2 cellular contexts compared by ENCODE assay signal in the genomic region with DNA sequence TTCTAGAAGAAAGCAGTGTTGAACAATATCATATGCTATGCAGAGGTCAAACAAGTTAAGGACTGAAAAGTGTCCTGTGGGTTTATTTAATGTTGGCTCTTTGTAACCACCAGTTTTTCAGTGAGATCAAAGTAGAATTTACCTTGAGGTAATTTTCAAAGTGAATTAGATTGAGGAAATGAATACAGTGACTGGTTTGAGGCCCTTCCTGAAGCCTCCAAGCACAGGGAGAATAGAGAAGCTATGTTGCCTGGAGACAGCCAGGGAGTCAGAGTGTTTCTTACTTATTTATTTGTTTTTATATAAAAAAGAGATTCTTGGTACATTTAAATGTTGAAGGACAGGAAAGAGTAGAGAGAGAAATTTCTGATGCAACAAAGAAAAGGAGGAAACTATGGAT.
TF ChIP-seq lines count a peak whose summit lies in the region.

No MANE protein-coding gene starts in this region.

TF ChIP-seq in GM23338, 12 proteins besides CTCF, POLR2A, EP300 and RAD21 (continued from another document):
- TF ChIP-seq, protein P1, sequence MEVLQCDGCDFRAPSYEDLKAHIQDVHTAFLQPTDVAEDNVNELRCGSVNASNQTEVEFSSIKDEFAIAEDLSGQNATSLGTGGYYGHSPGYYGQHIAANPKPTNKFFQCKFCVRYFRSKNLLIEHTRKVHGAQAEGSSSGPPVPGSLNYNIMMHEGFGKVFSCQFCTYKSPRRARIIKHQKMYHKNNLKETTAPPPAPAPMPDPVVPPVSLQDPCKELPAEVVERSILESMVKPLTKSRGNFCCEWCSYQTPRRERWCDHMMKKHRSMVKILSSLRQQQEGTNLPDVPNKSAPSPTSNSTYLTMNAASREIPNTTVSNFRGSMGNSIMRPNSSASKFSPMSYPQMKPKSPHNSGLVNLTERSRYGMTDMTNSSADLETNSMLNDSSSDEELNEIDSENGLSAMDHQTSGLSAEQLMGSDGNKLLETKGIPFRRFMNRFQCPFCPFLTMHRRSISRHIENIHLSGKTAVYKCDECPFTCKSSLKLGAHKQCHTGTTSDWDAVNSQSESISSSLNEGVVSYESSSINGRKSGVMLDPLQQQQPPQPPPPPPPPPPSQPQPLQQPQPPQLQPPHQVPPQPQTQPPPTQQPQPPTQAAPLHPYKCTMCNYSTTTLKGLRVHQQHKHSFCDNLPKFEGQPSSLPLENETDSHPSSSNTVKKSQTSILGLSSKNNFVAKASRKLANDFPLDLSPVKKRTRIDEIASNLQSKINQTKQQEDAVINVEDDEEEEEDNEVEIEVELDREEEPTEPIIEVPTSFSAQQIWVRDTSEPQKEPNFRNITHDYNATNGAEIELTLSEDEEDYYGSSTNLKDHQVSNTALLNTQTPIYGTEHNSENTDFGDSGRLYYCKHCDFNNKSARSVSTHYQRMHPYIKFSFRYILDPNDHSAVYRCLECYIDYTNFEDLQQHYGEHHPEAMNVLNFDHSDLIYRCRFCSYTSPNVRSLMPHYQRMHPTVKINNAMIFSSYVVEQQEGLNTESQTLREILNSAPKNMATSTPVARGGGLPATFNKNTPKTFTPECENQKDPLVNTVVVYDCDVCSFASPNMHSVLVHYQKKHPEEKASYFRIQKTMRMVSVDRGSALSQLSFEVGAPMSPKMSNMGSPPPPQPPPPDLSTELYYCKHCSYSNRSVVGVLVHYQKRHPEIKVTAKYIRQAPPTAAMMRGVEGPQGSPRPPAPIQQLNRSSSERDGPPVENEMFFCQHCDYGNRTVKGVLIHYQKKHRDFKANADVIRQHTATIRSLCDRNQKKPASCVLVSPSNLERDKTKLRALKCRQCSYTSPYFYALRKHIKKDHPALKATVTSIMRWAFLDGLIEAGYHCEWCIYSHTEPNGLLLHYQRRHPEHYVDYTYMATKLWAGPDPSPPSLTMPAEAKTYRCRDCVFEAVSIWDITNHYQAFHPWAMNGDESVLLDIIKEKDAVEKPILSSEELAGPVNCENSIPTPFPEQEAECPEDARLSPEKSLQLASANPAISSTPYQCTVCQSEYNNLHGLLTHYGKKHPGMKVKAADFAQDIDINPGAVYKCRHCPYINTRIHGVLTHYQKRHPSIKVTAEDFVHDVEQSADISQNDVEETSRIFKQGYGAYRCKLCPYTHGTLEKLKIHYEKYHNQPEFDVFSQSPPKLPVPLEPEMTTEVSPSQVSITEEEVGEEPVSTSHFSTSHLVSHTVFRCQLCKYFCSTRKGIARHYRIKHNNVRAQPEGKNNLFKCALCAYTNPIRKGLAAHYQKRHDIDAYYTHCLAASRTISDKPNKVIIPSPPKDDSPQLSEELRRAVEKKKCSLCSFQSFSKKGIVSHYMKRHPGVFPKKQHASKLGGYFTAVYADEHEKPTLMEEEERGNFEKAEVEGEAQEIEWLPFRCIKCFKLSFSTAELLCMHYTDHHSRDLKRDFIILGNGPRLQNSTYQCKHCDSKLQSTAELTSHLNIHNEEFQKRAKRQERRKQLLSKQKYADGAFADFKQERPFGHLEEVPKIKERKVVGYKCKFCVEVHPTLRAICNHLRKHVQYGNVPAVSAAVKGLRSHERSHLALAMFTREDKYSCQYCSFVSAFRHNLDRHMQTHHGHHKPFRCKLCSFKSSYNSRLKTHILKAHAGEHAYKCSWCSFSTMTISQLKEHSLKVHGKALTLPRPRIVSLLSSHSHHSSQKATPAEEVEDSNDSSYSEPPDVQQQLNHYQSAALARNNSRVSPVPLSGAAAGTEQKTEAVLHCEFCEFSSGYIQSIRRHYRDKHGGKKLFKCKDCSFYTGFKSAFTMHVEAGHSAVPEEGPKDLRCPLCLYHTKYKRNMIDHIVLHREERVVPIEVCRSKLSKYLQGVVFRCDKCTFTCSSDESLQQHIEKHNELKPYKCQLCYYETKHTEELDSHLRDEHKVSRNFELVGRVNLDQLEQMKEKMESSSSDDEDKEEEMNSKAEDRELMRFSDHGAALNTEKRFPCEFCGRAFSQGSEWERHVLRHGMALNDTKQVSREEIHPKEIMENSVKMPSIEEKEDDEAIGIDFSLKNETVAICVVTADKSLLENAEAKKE (CRISPR knock-in tag; IDR thresholded peaks at IDR 0.05), result no peak
- TF ChIP-seq, protein P2, sequence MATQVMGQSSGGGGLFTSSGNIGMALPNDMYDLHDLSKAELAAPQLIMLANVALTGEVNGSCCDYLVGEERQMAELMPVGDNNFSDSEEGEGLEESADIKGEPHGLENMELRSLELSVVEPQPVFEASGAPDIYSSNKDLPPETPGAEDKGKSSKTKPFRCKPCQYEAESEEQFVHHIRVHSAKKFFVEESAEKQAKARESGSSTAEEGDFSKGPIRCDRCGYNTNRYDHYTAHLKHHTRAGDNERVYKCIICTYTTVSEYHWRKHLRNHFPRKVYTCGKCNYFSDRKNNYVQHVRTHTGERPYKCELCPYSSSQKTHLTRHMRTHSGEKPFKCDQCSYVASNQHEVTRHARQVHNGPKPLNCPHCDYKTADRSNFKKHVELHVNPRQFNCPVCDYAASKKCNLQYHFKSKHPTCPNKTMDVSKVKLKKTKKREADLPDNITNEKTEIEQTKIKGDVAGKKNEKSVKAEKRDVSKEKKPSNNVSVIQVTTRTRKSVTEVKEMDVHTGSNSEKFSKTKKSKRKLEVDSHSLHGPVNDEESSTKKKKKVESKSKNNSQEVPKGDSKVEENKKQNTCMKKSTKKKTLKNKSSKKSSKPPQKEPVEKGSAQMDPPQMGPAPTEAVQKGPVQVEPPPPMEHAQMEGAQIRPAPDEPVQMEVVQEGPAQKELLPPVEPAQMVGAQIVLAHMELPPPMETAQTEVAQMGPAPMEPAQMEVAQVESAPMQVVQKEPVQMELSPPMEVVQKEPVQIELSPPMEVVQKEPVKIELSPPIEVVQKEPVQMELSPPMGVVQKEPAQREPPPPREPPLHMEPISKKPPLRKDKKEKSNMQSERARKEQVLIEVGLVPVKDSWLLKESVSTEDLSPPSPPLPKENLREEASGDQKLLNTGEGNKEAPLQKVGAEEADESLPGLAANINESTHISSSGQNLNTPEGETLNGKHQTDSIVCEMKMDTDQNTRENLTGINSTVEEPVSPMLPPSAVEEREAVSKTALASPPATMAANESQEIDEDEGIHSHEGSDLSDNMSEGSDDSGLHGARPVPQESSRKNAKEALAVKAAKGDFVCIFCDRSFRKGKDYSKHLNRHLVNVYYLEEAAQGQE (IDR thresholded peaks at IDR 0.05; ENCODE audit: unreplicated experiment), result no peak
- TF ChIP-seq NANOG (IDR thresholded peaks at IDR 0.05; ENCODE audit: borderline replicate concordance) (no peak), STAT1 (IDR thresholded peaks at IDR 0.05; ENCODE audit: unreplicated experiment) (no peak), ZNF114 (CRISPR knock-in tag; IDR thresholded peaks at IDR 0.05) (no peak), POLR2AphosphoS5 (IDR thresholded peaks at IDR 0.05; ENCODE audit: low read depth) (no peak), JUNB (IDR thresholded peaks at IDR 0.05; ENCODE audit: unreplicated experiment) (no peak), ZNF331 (CRISPR knock-in tag; IDR thresholded peaks at IDR 0.05; ENCODE audit: low read depth) (no peak), EZH2 (IDR thresholded peaks at IDR 0.05; ENCODE audit: low read depth, unreplicated experiment) (no peak)
- TF ChIP-seq, protein P3, sequence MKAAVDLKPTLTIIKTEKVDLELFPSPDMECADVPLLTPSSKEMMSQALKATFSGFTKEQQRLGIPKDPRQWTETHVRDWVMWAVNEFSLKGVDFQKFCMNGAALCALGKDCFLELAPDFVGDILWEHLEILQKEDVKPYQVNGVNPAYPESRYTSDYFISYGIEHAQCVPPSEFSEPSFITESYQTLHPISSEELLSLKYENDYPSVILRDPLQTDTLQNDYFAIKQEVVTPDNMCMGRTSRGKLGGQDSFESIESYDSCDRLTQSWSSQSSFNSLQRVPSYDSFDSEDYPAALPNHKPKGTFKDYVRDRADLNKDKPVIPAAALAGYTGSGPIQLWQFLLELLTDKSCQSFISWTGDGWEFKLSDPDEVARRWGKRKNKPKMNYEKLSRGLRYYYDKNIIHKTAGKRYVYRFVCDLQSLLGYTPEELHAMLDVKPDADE (IDR thresholded peaks at IDR 0.05), result no peak

TF ChIP-seq in H1, 55 proteins besides CTCF, POLR2A, EP300 and RAD21 (continued from another document):
- TF ChIP-seq RBBP5 (IDR thresholded peaks at IDR 0.05; ENCODE audit: borderline replicate concordance, low read depth, low read length) (no peak), ZNF274 (IDR thresholded peaks at IDR 0.05; ENCODE audit: borderline replicate concordance, extremely low read depth, low read length) (no peak), CEBPB (IDR thresholded peaks at IDR 0.05; ENCODE audit: low read depth, low read length) (no peak), NRF1 (IDR thresholded peaks at IDR 0.05; ENCODE audit: low read depth, low read length) (no peak)
TF ChIP-seq in H1: peak in this region for 0.
